Comparison of ENCODE assay signal across 21 cellular contexts in genomic region chr3:12060139-12060831, GRCh38. TPM values are rescaled to one million over a fixed set of nuclear protein-coding genes. Genes with fewer than 3 reads are reported as not detected.
"Had no signal": no experiment of that assay in that cellular context is flagged by ENCODE, and none has a peak within 500 bp of the region (broad histone marks: within the 10 kb centered on the region; RNA-seq: fewer than 3 reads in every experiment).

No MANE protein-coding gene starts in this region.

- H3K27ac ChIP-seq: dorsolateral prefrontal cortex, heart right ventricle, right atrium auricular region, suprapubic skin, thyroid gland, uterus had no signal

- FAIRE-seq: endometrium, frontal cortex, islet of Langerhans had no signal

- H3K4me3 Mint-ChIP-seq: naive thymus-derived CD8-positive, alpha-beta T cell; type B pancreatic cell had no signal

- H3K9me3 ChIP-seq: heart right ventricle, mucosa of descending colon, right atrium auricular region, suprapubic skin, thyroid gland, uterus had no signal

- H3K9me3 Mint-ChIP-seq: type B pancreatic cell had no signal

- H3K36me3 Mint-ChIP-seq: naive thymus-derived CD8-positive, alpha-beta T cell; type B pancreatic cell had no signal

- H3K4me2 ChIP-seq: smooth muscle cell had no signal

- H3K36me3 ChIP-seq: heart right ventricle, right atrium auricular region, suprapubic skin, thyroid gland, uterus had no signal

- H3K27me3 ChIP-seq: right atrium auricular region, thyroid gland, uterus had no signal

- H3K4me1 Mint-ChIP-seq: naive thymus-derived CD8-positive, alpha-beta T cell had no signal

- DNase-seq: cortex of kidney; dorsolateral prefrontal cortex; effector CD8-positive, alpha-beta T cell; heart right ventricle; kidney glomerular epithelial cell; mammary epithelial cell; mucosa of descending colon; naive thymus-derived CD8-positive, alpha-beta T cell; posterior cingulate gyrus; stimulated activated CD4-positive, alpha-beta T cell treated with anti-CD3 and anti-CD28 coated beads, Interleukin-2, amount 100 ng/mL, for 48 hours; stimulated activated naive CD4-positive, alpha-beta T cell treated with Interleukin-2 at 50 U/mL for 16 hours; thyroid gland; uterus had no signal

- H3K27ac Mint-ChIP-seq: naive thymus-derived CD8-positive, alpha-beta T cell; type B pancreatic cell had no signal

- H3K4me3 ChIP-seq: dorsolateral prefrontal cortex, heart right ventricle, mucosa of descending colon, right atrium auricular region, smooth muscle cell, suprapubic skin, thyroid gland, uterus had no signal

- H3K4me1 ChIP-seq: heart right ventricle, right atrium auricular region, suprapubic skin, thyroid gland, uterus had no signal

RNA-seq across cellular contexts. Expression of gene SYN2, which starts 56.1 kb away (rescaled TPM):
- total RNA-seq: left lobe of liver; naive thymus-derived CD8-positive, alpha-beta T cell had no signal
- polyA plus RNA-seq: naive thymus-derived CD8-positive, alpha-beta T cell had no signal
